Comparison of ENCODE assay signal across 1 cellular context in the genomic region with DNA sequence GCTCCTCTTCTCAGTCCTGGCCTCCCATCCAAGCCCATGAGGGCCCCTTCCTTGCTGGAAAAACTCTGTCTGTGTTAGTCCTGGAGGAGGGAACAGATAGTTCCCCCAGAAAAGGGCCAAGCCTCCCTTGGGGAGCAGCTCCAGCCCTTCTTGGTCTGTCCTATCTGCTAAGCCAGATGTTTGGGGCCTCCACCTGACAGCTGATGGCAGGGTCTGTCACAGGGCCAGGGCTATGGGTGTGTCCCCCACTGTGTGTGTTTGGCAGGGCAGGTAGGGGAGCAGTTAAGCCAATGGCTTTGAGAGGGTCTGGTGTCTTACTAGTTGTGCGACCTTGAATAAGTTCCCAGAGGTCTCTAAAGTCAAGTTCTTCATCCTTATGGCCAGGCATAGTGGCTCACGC.
TF ChIP-seq lines count a peak whose summit lies in the region.

No MANE protein-coding gene starts in this region.

TF ChIP-seq in K562, 482 proteins besides CTCF, POLR2A, EP300 and RAD21 (continues in another document):
- TF ChIP-seq TCF3 (CRISPR knock-in tag; IDR thresholded peaks at IDR 0.05) (peak; percentile 90), MEIS2 (IDR thresholded peaks at IDR 0.05; ENCODE audit: partially characterized antibody) (peak; percentile 39), HMG20A (CRISPR knock-in tag; conservative IDR thresholded peaks at IDR 0.05) (no peak), RBFOX2 (IDR thresholded peaks at IDR 0.05; ENCODE audit: low read depth, low read length) (no peak), L3MBTL2 (IDR thresholded peaks at IDR 0.05) (no peak), ZNF780A (CRISPR knock-in tag; IDR thresholded peaks at IDR 0.05) (no peak), LCOR (CRISPR knock-in tag; IDR thresholded peaks at IDR 0.05) (no peak), RCOR1 (IDR thresholded peaks at IDR 0.05; ENCODE audit: borderline replicate concordance in 1 of 2, low read depth in 2 of 2, low read length in 2 of 2) (peak in 1 of 2 experiments; percentile 42; a peak in 1 of 4 replicates), TEAD4 (IDR thresholded peaks at IDR 0.05; ENCODE audit: low read length) (peak; percentile 47; the same call in 1 of the 2 replicates), TEAD4 (CRISPR knock-in tag; IDR thresholded peaks at IDR 0.05; ENCODE audit: borderline replicate concordance) (no peak), SMAD2 (IDR thresholded peaks at IDR 0.05; ENCODE audit: low read depth, low read length) (no peak), MTA3 (IDR thresholded peaks at IDR 0.05; ENCODE audit: borderline replicate concordance) (0 out of 2 replicates have a peak, but pooled peaks have one; percentile 29), ZNF561 (CRISPR knock-in tag; conservative IDR thresholded peaks at IDR 0.05) (no peak), MTF1 (CRISPR knock-in tag; IDR thresholded peaks at IDR 0.05; ENCODE audit: borderline replicate concordance) (no peak), ESRRA (IDR thresholded peaks at IDR 0.05; ENCODE audit: borderline replicate concordance, low read depth) (0 out of 2 replicates have a peak, but pooled peaks have one; percentile 36), ARID1B (IDR thresholded peaks at IDR 0.05) (peak; percentile 76), U2AF1 (optimal IDR thresholded peaks at IDR 0.05; ENCODE audit: low read depth, low read length) (no peak), BHLHE40 (IDR thresholded peaks at IDR 0.05; ENCODE audit: low read length) (0 out of 2 replicates have a peak, but pooled peaks have one; percentile 24), CBFA2T3 (IDR thresholded peaks at IDR 0.05) (peak; percentile 83), ZNF436 (CRISPR knock-in tag; IDR thresholded peaks at IDR 0.05) (no peak), CBX2 (IDR thresholded peaks at IDR 0.05; ENCODE audit: insufficient read depth, low read length, poor library complexity, severe bottlenecking) (no peak), DPF2 (IDR thresholded peaks at IDR 0.05) (peak; percentile 46; the same call in 1 of the 2 replicates), PML (IDR thresholded peaks at IDR 0.05; ENCODE audit: low read length) (no peak), TAL1 (IDR thresholded peaks at IDR 0.05) (peak; percentile 75), ZNF143 (CRISPR knock-in tag; IDR thresholded peaks at IDR 0.05) (no peak), CTBP1 (IDR thresholded peaks at IDR 0.05; ENCODE audit: borderline replicate concordance) (peak; percentile 18; the same call in 1 of the 2 replicates), ARHGAP35 (IDR thresholded peaks at IDR 0.05; ENCODE audit: partially characterized antibody) (no peak), NCOR1 (IDR thresholded peaks at IDR 0.05) (peak; percentile 78), DMBX1 (CRISPR knock-in tag; IDR thresholded peaks at IDR 0.05; ENCODE audit: borderline replicate concordance) (0 out of 2 replicates have a peak, but pooled peaks have one; percentile 29), CBFA2T2 (conservative IDR thresholded peaks at IDR 0.05) (peak; percentile 79), ATF1 (CRISPR knock-in tag; IDR thresholded peaks at IDR 0.05) (no peak), ATF1 (tag; IDR thresholded peaks at IDR 0.05) (no peak), KDM4B (IDR thresholded peaks at IDR 0.05; ENCODE audit: borderline replicate concordance in 2 of 2, low read depth in 1 of 2) (no peak), DACH1 (IDR thresholded peaks at IDR 0.05; ENCODE audit: partially characterized antibody) (peak; percentile 27), SMAD1 (IDR thresholded peaks at IDR 0.05; ENCODE audit: low read depth, low read length, partially characterized antibody) (no peak), HLTF (IDR thresholded peaks at IDR 0.05) (no peak), KHSRP (IDR thresholded peaks at IDR 0.05) (no peak), ESRRB (CRISPR knock-in tag; IDR thresholded peaks at IDR 0.05; ENCODE audit: borderline replicate concordance) (no peak), BACH1 (tag; IDR thresholded peaks at IDR 0.05) (no peak), BRD4 (IDR thresholded peaks at IDR 0.05) (no peak), GATA2 (CRISPR knock-in tag; IDR thresholded peaks at IDR 0.05) (peak; percentile 46; the same call in 1 of the 2 replicates), TBL1XR1 (IDR thresholded peaks at IDR 0.05; ENCODE audit: low read length in 2 of 2) (no peak), TAF7 (tag; IDR thresholded peaks at IDR 0.05) (no peak), PHF21A (IDR thresholded peaks at IDR 0.05; ENCODE audit: borderline replicate concordance, low read depth) (no peak), PHB2 (IDR thresholded peaks at IDR 0.05; ENCODE audit: low read depth) (no peak), ZSCAN32 (CRISPR knock-in tag; IDR thresholded peaks at IDR 0.05) (no peak), ZNF263 (CRISPR knock-in tag; IDR thresholded peaks at IDR 0.05; ENCODE audit: borderline replicate concordance) (no peak), MECOM (CRISPR knock-in tag; IDR thresholded peaks at IDR 0.05) (no peak)
- TF ChIP-seq, protein P1, sequence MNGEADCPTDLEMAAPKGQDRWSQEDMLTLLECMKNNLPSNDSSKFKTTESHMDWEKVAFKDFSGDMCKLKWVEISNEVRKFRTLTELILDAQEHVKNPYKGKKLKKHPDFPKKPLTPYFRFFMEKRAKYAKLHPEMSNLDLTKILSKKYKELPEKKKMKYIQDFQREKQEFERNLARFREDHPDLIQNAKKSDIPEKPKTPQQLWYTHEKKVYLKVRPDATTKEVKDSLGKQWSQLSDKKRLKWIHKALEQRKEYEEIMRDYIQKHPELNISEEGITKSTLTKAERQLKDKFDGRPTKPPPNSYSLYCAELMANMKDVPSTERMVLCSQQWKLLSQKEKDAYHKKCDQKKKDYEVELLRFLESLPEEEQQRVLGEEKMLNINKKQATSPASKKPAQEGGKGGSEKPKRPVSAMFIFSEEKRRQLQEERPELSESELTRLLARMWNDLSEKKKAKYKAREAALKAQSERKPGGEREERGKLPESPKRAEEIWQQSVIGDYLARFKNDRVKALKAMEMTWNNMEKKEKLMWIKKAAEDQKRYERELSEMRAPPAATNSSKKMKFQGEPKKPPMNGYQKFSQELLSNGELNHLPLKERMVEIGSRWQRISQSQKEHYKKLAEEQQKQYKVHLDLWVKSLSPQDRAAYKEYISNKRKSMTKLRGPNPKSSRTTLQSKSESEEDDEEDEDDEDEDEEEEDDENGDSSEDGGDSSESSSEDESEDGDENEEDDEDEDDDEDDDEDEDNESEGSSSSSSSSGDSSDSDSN (IDR thresholded peaks at IDR 0.05; ENCODE audit: borderline replicate concordance in 1 of 2, low read depth in 2 of 2, low read length in 2 of 2), result no peak
- TF ChIP-seq, protein P2, sequence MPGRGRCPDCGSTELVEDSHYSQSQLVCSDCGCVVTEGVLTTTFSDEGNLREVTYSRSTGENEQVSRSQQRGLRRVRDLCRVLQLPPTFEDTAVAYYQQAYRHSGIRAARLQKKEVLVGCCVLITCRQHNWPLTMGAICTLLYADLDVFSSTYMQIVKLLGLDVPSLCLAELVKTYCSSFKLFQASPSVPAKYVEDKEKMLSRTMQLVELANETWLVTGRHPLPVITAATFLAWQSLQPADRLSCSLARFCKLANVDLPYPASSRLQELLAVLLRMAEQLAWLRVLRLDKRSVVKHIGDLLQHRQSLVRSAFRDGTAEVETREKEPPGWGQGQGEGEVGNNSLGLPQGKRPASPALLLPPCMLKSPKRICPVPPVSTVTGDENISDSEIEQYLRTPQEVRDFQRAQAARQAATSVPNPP (IDR thresholded peaks at IDR 0.05; ENCODE audit: borderline replicate concordance, insufficient read depth, insufficient read length), result no peak
- TF ChIP-seq, protein P3, sequence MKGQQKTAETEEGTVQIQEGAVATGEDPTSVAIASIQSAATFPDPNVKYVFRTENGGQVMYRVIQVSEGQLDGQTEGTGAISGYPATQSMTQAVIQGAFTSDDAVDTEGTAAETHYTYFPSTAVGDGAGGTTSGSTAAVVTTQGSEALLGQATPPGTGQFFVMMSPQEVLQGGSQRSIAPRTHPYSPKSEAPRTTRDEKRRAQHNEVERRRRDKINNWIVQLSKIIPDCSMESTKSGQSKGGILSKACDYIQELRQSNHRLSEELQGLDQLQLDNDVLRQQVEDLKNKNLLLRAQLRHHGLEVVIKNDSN (CRISPR knock-in tag; IDR thresholded peaks at IDR 0.05), result no peak
- TF ChIP-seq, protein P4, sequence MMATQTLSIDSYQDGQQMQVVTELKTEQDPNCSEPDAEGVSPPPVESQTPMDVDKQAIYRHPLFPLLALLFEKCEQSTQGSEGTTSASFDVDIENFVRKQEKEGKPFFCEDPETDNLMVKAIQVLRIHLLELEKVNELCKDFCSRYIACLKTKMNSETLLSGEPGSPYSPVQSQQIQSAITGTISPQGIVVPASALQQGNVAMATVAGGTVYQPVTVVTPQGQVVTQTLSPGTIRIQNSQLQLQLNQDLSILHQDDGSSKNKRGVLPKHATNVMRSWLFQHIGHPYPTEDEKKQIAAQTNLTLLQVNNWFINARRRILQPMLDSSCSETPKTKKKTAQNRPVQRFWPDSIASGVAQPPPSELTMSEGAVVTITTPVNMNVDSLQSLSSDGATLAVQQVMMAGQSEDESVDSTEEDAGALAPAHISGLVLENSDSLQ (IDR thresholded peaks at IDR 0.05), result peak; percentile 56; the same call in 1 of the 2 replicates
- TF ChIP-seq, protein P5, sequence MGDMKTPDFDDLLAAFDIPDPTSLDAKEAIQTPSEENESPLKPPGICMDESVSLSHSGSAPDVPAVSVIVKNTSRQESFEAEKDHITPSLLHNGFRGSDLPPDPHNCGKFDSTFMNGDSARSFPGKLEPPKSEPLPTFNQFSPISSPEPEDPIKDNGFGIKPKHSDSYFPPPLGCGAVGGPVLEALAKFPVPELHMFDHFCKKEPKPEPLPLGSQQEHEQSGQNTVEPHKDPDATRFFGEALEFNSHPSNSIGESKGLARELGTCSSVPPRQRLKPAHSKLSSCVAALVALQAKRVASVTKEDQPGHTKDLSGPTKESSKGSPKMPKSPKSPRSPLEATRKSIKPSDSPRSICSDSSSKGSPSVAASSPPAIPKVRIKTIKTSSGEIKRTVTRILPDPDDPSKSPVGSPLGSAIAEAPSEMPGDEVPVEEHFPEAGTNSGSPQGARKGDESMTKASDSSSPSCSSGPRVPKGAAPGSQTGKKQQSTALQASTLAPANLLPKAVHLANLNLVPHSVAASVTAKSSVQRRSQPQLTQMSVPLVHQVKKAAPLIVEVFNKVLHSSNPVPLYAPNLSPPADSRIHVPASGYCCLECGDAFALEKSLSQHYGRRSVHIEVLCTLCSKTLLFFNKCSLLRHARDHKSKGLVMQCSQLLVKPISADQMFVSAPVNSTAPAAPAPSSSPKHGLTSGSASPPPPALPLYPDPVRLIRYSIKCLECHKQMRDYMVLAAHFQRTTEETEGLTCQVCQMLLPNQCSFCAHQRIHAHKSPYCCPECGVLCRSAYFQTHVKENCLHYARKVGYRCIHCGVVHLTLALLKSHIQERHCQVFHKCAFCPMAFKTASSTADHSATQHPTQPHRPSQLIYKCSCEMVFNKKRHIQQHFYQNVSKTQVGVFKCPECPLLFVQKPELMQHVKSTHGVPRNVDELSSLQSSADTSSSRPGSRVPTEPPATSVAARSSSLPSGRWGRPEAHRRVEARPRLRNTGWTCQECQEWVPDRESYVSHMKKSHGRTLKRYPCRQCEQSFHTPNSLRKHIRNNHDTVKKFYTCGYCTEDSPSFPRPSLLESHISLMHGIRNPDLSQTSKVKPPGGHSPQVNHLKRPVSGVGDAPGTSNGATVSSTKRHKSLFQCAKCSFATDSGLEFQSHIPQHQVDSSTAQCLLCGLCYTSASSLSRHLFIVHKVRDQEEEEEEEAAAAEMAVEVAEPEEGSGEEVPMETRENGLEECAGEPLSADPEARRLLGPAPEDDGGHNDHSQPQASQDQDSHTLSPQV (IDR thresholded peaks at IDR 0.05), result peak; percentile 27; the same call in 1 of the 2 replicates
- TF ChIP-seq, protein P6, sequence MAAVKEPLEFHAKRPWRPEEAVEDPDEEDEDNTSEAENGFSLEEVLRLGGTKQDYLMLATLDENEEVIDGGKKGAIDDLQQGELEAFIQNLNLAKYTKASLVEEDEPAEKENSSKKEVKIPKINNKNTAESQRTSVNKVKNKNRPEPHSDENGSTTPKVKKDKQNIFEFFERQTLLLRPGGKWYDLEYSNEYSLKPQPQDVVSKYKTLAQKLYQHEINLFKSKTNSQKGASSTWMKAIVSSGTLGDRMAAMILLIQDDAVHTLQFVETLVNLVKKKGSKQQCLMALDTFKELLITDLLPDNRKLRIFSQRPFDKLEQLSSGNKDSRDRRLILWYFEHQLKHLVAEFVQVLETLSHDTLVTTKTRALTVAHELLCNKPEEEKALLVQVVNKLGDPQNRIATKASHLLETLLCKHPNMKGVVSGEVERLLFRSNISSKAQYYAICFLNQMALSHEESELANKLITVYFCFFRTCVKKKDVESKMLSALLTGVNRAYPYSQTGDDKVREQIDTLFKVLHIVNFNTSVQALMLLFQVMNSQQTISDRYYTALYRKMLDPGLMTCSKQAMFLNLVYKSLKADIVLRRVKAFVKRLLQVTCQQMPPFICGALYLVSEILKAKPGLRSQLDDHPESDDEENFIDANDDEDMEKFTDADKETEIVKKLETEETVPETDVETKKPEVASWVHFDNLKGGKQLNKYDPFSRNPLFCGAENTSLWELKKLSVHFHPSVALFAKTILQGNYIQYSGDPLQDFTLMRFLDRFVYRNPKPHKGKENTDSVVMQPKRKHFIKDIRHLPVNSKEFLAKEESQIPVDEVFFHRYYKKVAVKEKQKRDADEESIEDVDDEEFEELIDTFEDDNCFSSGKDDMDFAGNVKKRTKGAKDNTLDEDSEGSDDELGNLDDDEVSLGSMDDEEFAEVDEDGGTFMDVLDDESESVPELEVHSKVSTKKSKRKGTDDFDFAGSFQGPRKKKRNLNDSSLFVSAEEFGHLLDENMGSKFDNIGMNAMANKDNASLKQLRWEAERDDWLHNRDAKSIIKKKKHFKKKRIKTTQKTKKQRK (IDR thresholded peaks at IDR 0.05; ENCODE audit: borderline replicate concordance, low read depth, low read length), result no peak
